ENCODE assay signal across 23 cellular contexts in genomic region chr20:34468956-34469355, GRCh38.
"Had no signal": no experiment of that assay in that cellular context is flagged by ENCODE, and none has a peak within 500 bp of the region (broad histone marks: within the 10 kb centered on the region; RNA-seq: fewer than 3 reads in every experiment).

No MANE protein-coding gene starts in this region.

- H3K4me3 Mint-ChIP-seq: activated naive CD8-positive, alpha-beta T cell treated with anti-CD3 and anti-CD28 coated beads, Interleukin-2, amount 10 ng/mL, durations not matched to agents 7 days and 5 days; activated T-helper 1 cell treated with anti-CD3 and anti-CD28 coated beads, Interleukin-12 subunit alpha, Interleukin-12 subunit beta, Interleukin-2, Interleukin-4 antibody, amounts not matched to agents 30 ng/mL and 10 ng/mL and 1 ng/mL, durations not matched to agents 14 hours and 24 hours and 36 hours; naive thymus-derived CD8-positive, alpha-beta T cell had no signal

- H3K4me3 ChIP-seq: body of pancreas, dorsolateral prefrontal cortex, mucosa of descending colon, tibial artery had no signal

- H3K9me3 ChIP-seq: body of pancreas, mucosa of descending colon, tibial artery had no signal

- DNase-seq: activated CD4-positive, alpha-beta T cell treated with anti-CD3 and anti-CD28 coated beads, Interleukin-2, amount 50 U/mL, for 1 hour; activated CD4-positive, CD25-positive, alpha-beta regulatory T cell treated with anti-CD3 and anti-CD28 coated beads, Interleukin-2, amount 50 U/mL, for 72 hours; activated naive CD8-positive, alpha-beta T cell treated with anti-CD3 and anti-CD28 coated beads, Interleukin-2, amount 10 ng/mL, durations not matched to agents 7 days and 5 days; amygdala; body of pancreas; dorsolateral prefrontal cortex; foreskin melanocyte; glutamatergic neuron; hippocampal formation; kidney; left ventricle myocardium superior; mucosa of descending colon; naive thymus-derived CD8-positive, alpha-beta T cell; nucleus accumbens; retina; stimulated activated CD4-positive, alpha-beta T cell treated with anti-CD3 and anti-CD28 coated beads, Interleukin-12 subunit alpha, Interleukin-12 subunit beta, amount 100 ng/mL, for 4 hours; stimulated activated CD4-positive, alpha-beta T cell treated with anti-CD3 and anti-CD28 coated beads, Interleukin-1b, Interleukin-23, amount 100 ng/mL, for 48 hours; stimulated activated naive CD4-positive, alpha-beta T cell treated with Interleukin-2 at 50 U/mL for 16 hours; tibial artery had no signal

- H3K27ac Mint-ChIP-seq: activated naive CD8-positive, alpha-beta T cell treated with anti-CD3 and anti-CD28 coated beads, Interleukin-2, amount 10 ng/mL, durations not matched to agents 7 days and 5 days; activated T-helper 1 cell treated with anti-CD3 and anti-CD28 coated beads, Interleukin-12 subunit alpha, Interleukin-12 subunit beta, Interleukin-2, Interleukin-4 antibody, amounts not matched to agents 30 ng/mL and 10 ng/mL and 1 ng/mL, durations not matched to agents 14 hours and 24 hours and 36 hours had no signal

- H3K4me1 ChIP-seq: body of pancreas had no signal

- FAIRE-seq: colon, kidney, urothelium cell line had no signal

- H3K27me3 Mint-ChIP-seq: activated naive CD8-positive, alpha-beta T cell treated with anti-CD3 and anti-CD28 coated beads, Interleukin-2, amount 10 ng/mL, durations not matched to agents 7 days and 5 days; naive thymus-derived CD8-positive, alpha-beta T cell had no signal

- H3K9me3 Mint-ChIP-seq: activated naive CD8-positive, alpha-beta T cell treated with anti-CD3 and anti-CD28 coated beads, Interleukin-2, amount 10 ng/mL, durations not matched to agents 7 days and 5 days; activated T-helper 1 cell treated with anti-CD3 and anti-CD28 coated beads, Interleukin-12 subunit alpha, Interleukin-12 subunit beta, Interleukin-2, Interleukin-4 antibody, amounts not matched to agents 30 ng/mL and 10 ng/mL and 1 ng/mL, durations not matched to agents 14 hours and 24 hours and 36 hours; naive thymus-derived CD8-positive, alpha-beta T cell had no signal

- ATAC-seq: body of pancreas; left ventricle myocardium superior; mucosa of descending colon; naive thymus-derived CD8-positive, alpha-beta T cell had no signal

- H3K27ac ChIP-seq: body of pancreas, epithelial cell of prostate, tibial artery had no signal

- H3K27me3 ChIP-seq: body of pancreas, dorsolateral prefrontal cortex, tibial artery had no signal
